34 cellular contexts compared by ENCODE assay signal in the genomic region with DNA sequence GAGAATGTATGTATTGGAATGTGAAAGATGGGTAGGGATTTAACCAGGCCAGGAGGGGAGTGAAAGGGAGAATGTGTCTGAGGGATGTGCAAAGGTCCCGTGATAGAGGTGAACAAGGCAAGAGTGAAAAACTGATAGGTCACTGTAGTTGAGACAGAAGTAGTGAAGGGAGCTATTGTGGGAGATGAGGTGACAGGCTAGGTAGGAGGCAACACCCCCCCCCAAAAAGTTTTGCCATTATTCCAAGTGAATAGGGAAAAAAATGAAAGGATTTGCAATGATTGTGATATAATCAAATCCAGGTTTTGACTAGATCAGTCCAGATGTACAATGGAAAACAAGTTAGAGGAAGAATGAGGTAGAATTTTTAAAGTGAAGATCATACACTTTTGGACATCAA.
"Had no signal": no experiment of that assay in that cellular context is flagged by ENCODE, and none has a peak within 500 bp of the region (broad histone marks: within the 10 kb centered on the region; RNA-seq: fewer than 3 reads in every experiment).

No MANE protein-coding gene starts in this region.

- DNase-seq: Karpas-422, Kasumi-1, MG63, MM.1S, MV-4-11, NCI-H1048, NCI-H1092, NCI-H1092 treated with DMSO at 0.1 percent for 48 hours, NCI-H1105, NCI-H1105 treated with DMSO at 0.1 percent for 48 hours, NCI-H1417, NCI-H1417 treated with DMSO at 0.1 percent for 48 hours, NCI-H1436, NCI-H1436 treated with DMSO at 0.1 percent for 48 hours, NCI-H146, NCI-H1694, NCI-H1694 treated with DMSO at 0.1 percent for 48 hours, NCI-H187, NCI-H187 treated with DMSO at 0.1 percent for 48 hours, NCI-H1930, NCI-H2029, NCI-H2029 treated with DMSO at 0.1 percent for 48 hours, NCI-H2081, NCI-H2081 treated with DMSO at 0.1 percent for 48 hours, NCI-H2107, NCI-H2171, NCI-H2171 treated with DMSO at 0.1 percent for 48 hours, NCI-H2227 treated with DMSO at 0.1 percent for 48 hours, NCI-H226, NCI-H345, NCI-H446, NCI-H446 treated with DMSO at 0.1 percent for 48 hours, NCI-H510A treated with DMSO at 0.1 percent for 48 hours, NCI-H524 had no signal
